ENCODE assay signal across 24 cellular contexts in the genomic region with DNA sequence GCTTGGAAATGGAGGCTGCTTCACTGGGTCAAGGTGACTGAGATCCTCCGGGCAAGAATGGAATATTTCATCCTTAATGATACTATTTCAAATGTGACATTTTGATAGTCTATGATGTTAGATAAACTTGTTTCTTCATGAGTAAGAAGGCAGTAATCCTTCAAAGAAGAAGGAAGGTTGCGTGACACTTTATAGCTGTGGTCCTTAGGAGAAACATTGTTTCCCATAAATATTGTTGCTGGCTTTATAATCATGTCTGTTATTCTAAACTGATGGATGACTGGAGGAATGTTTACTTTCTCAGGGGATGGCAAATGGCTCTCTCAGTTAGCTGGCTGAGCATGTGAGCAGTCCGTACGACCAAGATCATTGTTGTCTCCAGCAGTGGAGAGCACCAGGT.
DNase-seq lines count a peak whose midpoint lies in the region; ATAC-seq, FAIRE-seq and TF ChIP-seq lines count a peak whose summit lies in the region.
"Had no signal": no experiment of that assay in that cellular context is flagged by ENCODE, and none has a peak within 500 bp of the region (broad histone marks: within the 10 kb centered on the region; RNA-seq: fewer than 3 reads in every experiment).

No MANE protein-coding gene starts in this region.

- no peaks in the 10 kb centered on the region for H3K9me3 ChIP-seq in mesenchymal stem cell (ENCODE audit: control insufficient read depth, low read length)

- H3K9ac ChIP-seq in mesenchymal stem cell (ENCODE audit: low read length): no peak overlapping the region
- H3K9ac ChIP-seq: KMS-11 had no signal

- no peak overlapping the region for H2BK120ac ChIP-seq in mesenchymal stem cell (ENCODE audit: low read depth, low read length)

- H3K23ac ChIP-seq in mesenchymal stem cell (ENCODE audit: low read length in 2 of 2): no peak overlapping the region

- H2BK12ac ChIP-seq in mesenchymal stem cell (ENCODE audit: low read length in 2 of 2): no peak overlapping the region

- H3K27ac ChIP-seq in brain microvascular endothelial cell (no peak overlapping the region), mesenchymal stem cell (ENCODE audit: low read length, poor library complexity, severe bottlenecking) (no peak overlapping the region)
- H3K27ac ChIP-seq: KMS-11, RWPE1 had no signal

- H4K91ac ChIP-seq in mesenchymal stem cell (ENCODE audit: low read length): no peak overlapping the region

- no peaks in the 10 kb centered on the region for H3K27me3 ChIP-seq in brain microvascular endothelial cell (replicated peaks)
- no peaks in the 10 kb centered on the region for H3K27me3 ChIP-seq in mesenchymal stem cell (ENCODE audit: control insufficient read depth in 1 of 2, insufficient read depth in 1 of 2, low read length in 2 of 2)

- H3K4me2 ChIP-seq in mesenchymal stem cell (ENCODE audit: low read length, poor library complexity, severe bottlenecking): no peak overlapping the region
- H3K4me2 ChIP-seq: KMS-11 had no signal

- in situ Hi-C loops in Caki2 (cut with HindIII; ENCODE audit: low pct_unique_long_range_greater_than_20kb, low sequenced_read_pairs) (no loop called here), brain microvascular endothelial cell (cut with HindIII; ENCODE audit: low pct_ligation_motif_present, low sequenced_read_pairs) (no loop called here)

- no peak overlapping the region for H3K18ac ChIP-seq in mesenchymal stem cell (ENCODE audit: low read depth in 1 of 2, low read length in 2 of 2)

- TF ChIP-seq CTCF in brain microvascular endothelial cell (IDR thresholded peaks at IDR 0.05; ENCODE audit: low read depth, low read length, missing control alignments): no peak

- no peaks in the 10 kb centered on the region for H3K36me3 ChIP-seq in brain microvascular endothelial cell (replicated peaks)
- no peaks in the 10 kb centered on the region for H3K36me3 ChIP-seq in mesenchymal stem cell (ENCODE audit: control insufficient read depth in 1 of 2, insufficient read depth in 2 of 2, low read depth in 1 of 2, low read length in 2 of 2)

- WGBS in mesenchymal stem cell: 64% methylated on average over 1 of the region's 4 CpGs

- no peak overlapping the region for H3K4me3 ChIP-seq in brain microvascular endothelial cell (ENCODE audit: low read depth, low read length)
- no peak overlapping the region for H3K4me3 ChIP-seq in mesenchymal stem cell (ENCODE audit: insufficient read depth in 1 of 2, low read depth in 1 of 2, low read length in 2 of 2)

- H3K79me1 ChIP-seq in mesenchymal stem cell (replicated peaks; ENCODE audit: low read length, poor library complexity, severe bottlenecking): no peaks in the 10 kb centered on the region

- DNase-seq in Caki2 (ENCODE audit: low read depth): peak; percentile 89
- no peak for DNase-seq in GM19239 (ENCODE audit: insufficient read length, low spot score)
- peak; percentile 5 for DNase-seq in brain microvascular endothelial cell
- DNase-seq in mesenchymal stem cell: peak; percentile 20
- DNase-seq in ecto neural progenitor cell (ENCODE audit: low spot score): no peak
- no peak for DNase-seq in kidney tubule cell (ENCODE audit: low spot score)
- DNase-seq in DMS153 treated with DMSO at 0.1 percent for 48 hours (lab: John Stamatoyannopoulos, UW; ENCODE audit: unreplicated experiment): no peak
- DNase-seq: AML-193, C1 segment of cervical spinal cord, GOT3, HCEC 1CT, IMR-90, NCI-H1105, NCI-H146, NCI-H2029, NCI-H226, NCI-H510A treated with DMSO at 0.1 percent for 48 hours, NCI-H748 treated with DMSO at 0.1 percent for 48 hours, SHP77 treated with DMSO at 0.1 percent for 48 hours had no signal

- H2AK5ac ChIP-seq in mesenchymal stem cell (ENCODE audit: low read length, severe bottlenecking): no peak overlapping the region

- H2AFZ ChIP-seq in mesenchymal stem cell (ENCODE audit: low read depth, low read length): no peak overlapping the region

- no peak overlapping the region for H4K8ac ChIP-seq in mesenchymal stem cell (ENCODE audit: low read length)

- H3K4me1 ChIP-seq in mesenchymal stem cell (ENCODE audit: control insufficient read depth, insufficient read depth, low read depth, low read length): no peaks in the 10 kb centered on the region

- peak; percentile 80 for FAIRE-seq in GM19239 (lab: Jason Lieb, UNC)
- FAIRE-seq: D721Med, GM12878 had no signal

- H3K14ac ChIP-seq in mesenchymal stem cell (ENCODE audit: low read length in 2 of 2): peak overlapping the region in 1 of 2 experiments; percentile 75

- ATAC-seq in GM21360 (IDR thresholded peaks at IDR 0.05; ENCODE audit: unreplicated experiment): no peak

- no peak overlapping the region for H2BK15ac ChIP-seq in mesenchymal stem cell (ENCODE audit: low read depth, poor library complexity, severe bottlenecking)

- H2BK5ac ChIP-seq in mesenchymal stem cell (ENCODE audit: low read depth, low read length, poor library complexity, severe bottlenecking): no peak overlapping the region

- no peak overlapping the region for H3K4ac ChIP-seq in mesenchymal stem cell (ENCODE audit: low read depth in 1 of 2, low read length in 2 of 2)

Comparison
In these comparisons a context has a peak if more than half of its experiments do, and no peak if none do; other contexts are left out.
1. DNase-seq: peak in Caki2 (single experiment), brain microvascular endothelial cell (single experiment) and mesenchymal stem cell (single experiment); none in GM19239 (single experiment), ecto neural progenitor cell (single experiment), kidney tubule cell (single experiment) and DMS153 treated with DMSO at 0.1 percent for 48 hours (single experiment).